Comparison of ENCODE assay signal across 8 cellular contexts in the genomic region with DNA sequence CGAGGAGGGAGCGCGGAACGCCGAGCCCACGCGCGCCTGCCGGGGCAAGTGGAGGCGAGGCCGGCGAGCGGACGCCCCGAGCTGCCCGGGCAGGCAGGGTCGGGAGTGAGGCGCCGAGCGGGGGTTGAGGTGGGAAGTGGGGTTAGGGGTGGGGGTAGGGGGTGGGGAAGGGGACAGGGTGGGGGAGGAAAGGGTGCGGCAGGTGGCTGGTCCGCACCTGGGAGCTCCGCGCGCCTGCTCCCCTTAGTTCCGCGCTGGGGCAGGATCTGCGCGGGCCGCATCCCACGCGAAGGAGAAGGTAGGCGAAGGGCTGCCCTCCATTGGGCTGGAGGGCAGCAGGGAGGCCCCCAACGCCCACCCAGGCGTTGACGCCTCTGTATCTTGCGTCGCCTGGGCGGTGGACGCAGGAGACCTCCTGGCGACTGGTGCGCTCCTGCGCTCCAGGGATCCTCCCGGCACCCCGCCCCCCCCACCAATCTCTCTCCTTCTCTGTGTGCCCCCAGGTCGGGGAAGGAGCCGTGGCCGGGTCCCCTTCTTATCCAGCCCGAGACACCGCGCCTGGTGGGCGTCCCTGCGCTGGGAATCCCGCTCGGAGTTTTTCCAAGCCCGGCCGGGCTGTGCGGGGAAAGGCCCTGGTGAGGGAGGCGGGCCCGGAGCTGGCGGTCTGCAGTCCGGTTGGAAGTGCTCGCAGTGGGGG. TPM values are rescaled to one million over a fixed set of nuclear protein-coding genes. Genes with fewer than 3 reads are reported as not detected.
DNase-seq lines count a peak whose midpoint lies in the region; ATAC-seq and TF ChIP-seq lines count a peak whose summit lies in the region.

No MANE protein-coding gene starts in this region.

- no peaks in the 10 kb centered on the region for H3K79me2 ChIP-seq in neural progenitor cell (ENCODE audit: low read depth)

- DNase-seq in CD8-positive, alpha-beta T cell, result no peak
- DNase-seq in NCI-H69 (lab: John Stamatoyannopoulos, UW) (peak; percentile 43), neural progenitor cell (ENCODE audit: low spot score) (peak; percentile 33), mucosa of gallbladder (ENCODE audit: low spot score) (no peak)
- no peak for DNase-seq in stimulated activated CD4-positive, alpha-beta T cell treated with anti-CD3 and anti-CD28 coated beads, Interleukin-4, amount 100 ng/mL, for 4 hours
- DNase-seq in stimulated activated CD4-positive, alpha-beta T cell treated with anti-CD3 and anti-CD28 coated beads, Interleukin-12 subunit alpha, Interleukin-12 subunit beta, amount 100 ng/mL, for 4 hours, result no peak

- H3K27ac ChIP-seq in CD8-positive, alpha-beta T cell (ENCODE audit: low read depth, low read length), result no peak overlapping the region
- H3K27ac ChIP-seq in ectodermal cell (ENCODE audit: insufficient read depth, low read depth, low read length, poor library complexity, severe bottlenecking), result no peak overlapping the region
- H3K27ac ChIP-seq in neural progenitor cell, result no peak overlapping the region

- peaks cover 12% of the 10 kb centered on the region for H3K27me3 Mint-ChIP-seq in CD8-positive, alpha-beta T cell (ENCODE audit: low read depth)
- peaks cover 53% of the 10 kb centered on the region for H3K27me3 Mint-ChIP-seq in neural progenitor cell (ENCODE audit: insufficient read depth, low read depth)

- CTCF ChIA-PET in CD8-positive, alpha-beta T cell (lab: Charles Lee), result interaction anchor here (11.8 to 12.2 kb wide), 2 partner anchors 14 to 25 kb away, joined by 180 to 226 read pairs; no protein-coding TSS in a partner anchor

- POLR2A ChIA-PET in CD8-positive, alpha-beta T cell (lab: Charles Lee), result interaction anchor here (1.0 to 6.8 kb wide), 4 partner anchors 9 to 264 kb away, joined by 3 to 115 read pairs (median 6); no protein-coding TSS in a partner anchor

- intact Hi-C loops in CD8-positive, alpha-beta T cell (cut with DNase I, micrococcal nuclease), result no loop called here

- H3K4me2 ChIP-seq in neural progenitor cell, result peak overlapping the region; percentile 95

- H3K36me3 ChIP-seq in CD8-positive, alpha-beta T cell (ENCODE audit: insufficient read depth, low read length), result no peaks in the 10 kb centered on the region
- H3K36me3 ChIP-seq in ectodermal cell (ENCODE audit: control insufficient read depth, insufficient read depth, low read length), result no peaks in the 10 kb centered on the region
- no peaks in the 10 kb centered on the region for H3K36me3 ChIP-seq in neural progenitor cell

- H3K27ac Mint-ChIP-seq in CD8-positive, alpha-beta T cell, result no peak overlapping the region
- no peak overlapping the region for H3K27ac Mint-ChIP-seq in neural progenitor cell

- no peak overlapping the region for H3K9ac ChIP-seq in neural progenitor cell

- no peaks in the 10 kb centered on the region for H3K9me3 Mint-ChIP-seq in CD8-positive, alpha-beta T cell
- peaks cover 2% of the 10 kb centered on the region for H3K9me3 Mint-ChIP-seq in neural progenitor cell

- H3K4me3 ChIP-seq in CD8-positive, alpha-beta T cell (ENCODE audit: low read depth, low read length), result peak overlapping the region; percentile 56
- H3K4me3 ChIP-seq in ectodermal cell (ENCODE audit: insufficient read depth, low read depth, low read length) (peak overlapping the region; percentile 5), neural progenitor cell (peak overlapping the region; percentile 49)

- no peak for TF ChIP-seq CTCF in CD8-positive, alpha-beta T cell (IDR thresholded peaks at IDR 0.05)
- no peak for TF ChIP-seq CTCF in neural progenitor cell (IDR thresholded peaks at IDR 0.05)

- no peak for ATAC-seq in CD8-positive, alpha-beta T cell
- ATAC-seq in HG03342 (IDR thresholded peaks at IDR 0.05; ENCODE audit: unreplicated experiment), result no peak

- 1% methylated on average over 60 to 62 of the region's 63 CpGs for WGBS in ectodermal cell, 2 experiments

- peaks cover 33% of the 10 kb centered on the region for H3K4me1 Mint-ChIP-seq in CD8-positive, alpha-beta T cell (ENCODE audit: low read depth)
- H3K4me1 Mint-ChIP-seq in neural progenitor cell, result peaks cover 17% of the 10 kb centered on the region

- peaks cover 13% of the 10 kb centered on the region for H3K27me3 ChIP-seq in CD8-positive, alpha-beta T cell (ENCODE audit: insufficient read depth, low read length)
- H3K27me3 ChIP-seq in ectodermal cell (ENCODE audit: control insufficient read depth, insufficient read depth, low read length, poor library complexity, severe bottlenecking), result peaks cover 100% of the 10 kb centered on the region
- peaks cover 100% of the 10 kb centered on the region for H3K27me3 ChIP-seq in neural progenitor cell

- H3K9me3 ChIP-seq in CD8-positive, alpha-beta T cell (ENCODE audit: low read length), result no peaks in the 10 kb centered on the region
- H3K9me3 ChIP-seq in ectodermal cell (ENCODE audit: control insufficient read depth, low read length), result no peaks in the 10 kb centered on the region
- no peaks in the 10 kb centered on the region for H3K9me3 ChIP-seq in neural progenitor cell (ENCODE audit: low read depth)

- H3K36me3 Mint-ChIP-seq in CD8-positive, alpha-beta T cell, result peaks cover 2% of the 10 kb centered on the region
- no peaks in the 10 kb centered on the region for H3K36me3 Mint-ChIP-seq in neural progenitor cell

- peaks cover 49% of the 10 kb centered on the region for H3K4me1 ChIP-seq in CD8-positive, alpha-beta T cell (ENCODE audit: insufficient read depth, low read length)
- H3K4me1 ChIP-seq in ectodermal cell (ENCODE audit: control insufficient read depth, insufficient read depth, low read length) (peaks cover 5% of the 10 kb centered on the region), neural progenitor cell (peaks cover 9% of the 10 kb centered on the region)

- H4K20me1 ChIP-seq in neural progenitor cell (ENCODE audit: low read depth), result peaks cover 38% of the 10 kb centered on the region

- H3K4me3 Mint-ChIP-seq in CD8-positive, alpha-beta T cell, result peak overlapping the region; percentile 89
- no peak overlapping the region for H3K4me3 Mint-ChIP-seq in neural progenitor cell

- H2AFZ ChIP-seq in neural progenitor cell (replicated peaks), result peak overlapping the region; percentile 71

- H3F3A ChIP-seq in neural progenitor cell (ENCODE audit: low read depth), result peaks cover 11% of the 10 kb centered on the region

RNA-seq across cellular contexts. Expression of gene AMZ2, which starts 51.3 kb away (rescaled TPM):
- total RNA-seq in CD8-positive, alpha-beta T cell, result 10 to 100 TPM; 61.0 to 71.1 TPM
- polyA plus RNA-seq in ectodermal cell (2013, experiment 1 of 4), result 113 TPM
- polyA plus RNA-seq in ectodermal cell (2013, experiment 2 of 4), result 104 TPM
- polyA plus RNA-seq in ectodermal cell (2013, experiment 3 of 4), result 90.3 TPM
- 101 TPM for polyA plus RNA-seq in ectodermal cell (2013, experiment 4 of 4)
- total RNA-seq in neural progenitor cell (ENCODE audit: low replicate concordance) (99.0 and 150 TPM in 2 replicates), mucosa of gallbladder (64.7 TPM)

Comparison
In these comparisons a context has a peak if more than half of its experiments do, and no peak if none do; other contexts are left out.
1. DNase-seq: peak in NCI-H69 (single experiment) and neural progenitor cell (single experiment); none in CD8-positive, alpha-beta T cell (0 of 7), mucosa of gallbladder (single experiment), stimulated activated CD4-positive, alpha-beta T cell treated with anti-CD3 and anti-CD28 coated beads, Interleukin-4, amount 100 ng/mL, for 4 hours (0 of 2) and stimulated activated CD4-positive, alpha-beta T cell treated with anti-CD3 and anti-CD28 coated beads, Interleukin-12 subunit alpha, Interleukin-12 subunit beta, amount 100 ng/mL, for 4 hours (single experiment).
2. H3K4me3 ChIP-seq: peak in every context shown above with its lines; median percentile 56 in CD8-positive, alpha-beta T cell; 49 in neural progenitor cell; 5 in ectodermal cell.